In the genomic region with DNA sequence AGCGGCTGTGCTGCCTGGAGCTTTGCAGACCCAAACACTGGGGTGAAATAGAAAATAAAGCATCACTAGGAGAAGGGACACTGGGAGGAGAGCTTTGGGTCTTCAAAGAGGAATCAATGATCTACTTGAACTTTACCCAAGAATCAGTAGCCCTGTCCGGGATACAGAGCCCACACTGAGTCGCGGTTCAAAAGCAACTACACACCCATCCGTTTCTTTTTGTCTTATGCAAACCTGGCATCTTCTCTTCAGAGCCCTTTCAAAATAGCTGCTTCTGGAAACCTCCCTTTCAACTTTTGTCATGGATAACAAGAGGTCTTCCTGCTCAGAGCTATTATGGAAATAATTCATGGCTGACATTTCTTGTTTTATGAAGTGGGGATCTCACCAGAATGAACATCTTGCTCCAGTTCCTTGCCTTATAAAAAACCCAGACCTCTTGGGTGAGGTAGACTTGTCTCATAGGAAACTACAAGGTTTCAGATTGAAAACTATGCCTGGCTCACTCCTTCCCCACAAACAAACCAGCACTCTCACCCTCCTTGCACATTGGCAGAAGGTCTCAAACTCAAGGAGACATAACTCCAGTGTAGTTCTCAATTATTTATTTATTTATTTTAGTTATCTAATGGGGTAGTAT, we compare ENCODE assay signal across 12 cellular contexts.
DNase-seq lines count a peak whose midpoint lies in the region; ATAC-seq and TF ChIP-seq lines count a peak whose summit lies in the region.
"Had no signal": no experiment of that assay in that cellular context is flagged by ENCODE, and none has a peak within 500 bp of the region (broad histone marks: within the 10 kb centered on the region; RNA-seq: fewer than 3 reads in every experiment).

No MANE protein-coding gene starts in this region.

- peaks cover 38% of the 10 kb centered on the region for H3K79me2 ChIP-seq in MM.1S (ENCODE audit: low read length)

- peaks cover 50% of the 10 kb centered on the region for H3F3A ChIP-seq in MM.1S (ENCODE audit: insufficient read depth, low read length)

- H3K4me3 Mint-ChIP-seq in activated CD4-positive, alpha-beta T cell treated with anti-CD3 and anti-CD28 coated beads, Interleukin-2, amount 10 ng/mL, durations not matched to agents 24 days and 14 days, result peak overlapping the region; percentile 89
- H3K4me3 Mint-ChIP-seq in stimulated activated effector memory CD8-positive, alpha-beta T cell treated with anti-CD3 and anti-CD28 coated beads, Interleukin-12 subunit alpha, Interleukin-12 subunit beta, amount 100 ng/mL, for 72 hours, result peak overlapping the region; percentile 80

- H3K36me3 ChIP-seq in MM.1S (replicated peaks; ENCODE audit: insufficient read depth, low read length) (no peaks in the 10 kb centered on the region), H7 (replicated peaks; ENCODE audit: control insufficient read depth, insufficient read depth, low read length) (no peaks in the 10 kb centered on the region)
- no peaks in the 10 kb centered on the region for H3K36me3 ChIP-seq in effector memory CD4-positive, alpha-beta T cell (ENCODE audit: control insufficient read depth, insufficient read depth, low read length)
- H3K36me3 ChIP-seq: HAP-1, pancreas had no signal

- no peaks in the 10 kb centered on the region for H3K27me3 Mint-ChIP-seq in activated CD4-positive, alpha-beta T cell treated with anti-CD3 and anti-CD28 coated beads, Interleukin-2, amount 10 ng/mL, durations not matched to agents 24 days and 14 days

- ATAC-seq in stimulated activated effector memory CD8-positive, alpha-beta T cell treated with anti-CD3 and anti-CD28 coated beads, Interleukin-12 subunit alpha, Interleukin-12 subunit beta, amount 100 ng/mL, for 72 hours, result peak; percentile 45
- no peak for ATAC-seq in GM18909 (IDR thresholded peaks at IDR 0.05; ENCODE audit: poor library complexity, unreplicated experiment)

- peaks cover 5% of the 10 kb centered on the region for H3K36me3 Mint-ChIP-seq in activated CD4-positive, alpha-beta T cell treated with anti-CD3 and anti-CD28 coated beads, Interleukin-2, amount 10 ng/mL, durations not matched to agents 24 days and 14 days (ENCODE audit: low read depth)
- no peaks in the 10 kb centered on the region for H3K36me3 Mint-ChIP-seq in stimulated activated effector memory CD8-positive, alpha-beta T cell treated with anti-CD3 and anti-CD28 coated beads, Interleukin-12 subunit alpha, Interleukin-12 subunit beta, amount 100 ng/mL, for 72 hours

- peaks cover 44% of the 10 kb centered on the region for H3K4me1 ChIP-seq in MM.1S (ENCODE audit: low read length)
- H3K4me1 ChIP-seq in effector memory CD4-positive, alpha-beta T cell (ENCODE audit: control insufficient read depth, insufficient read depth, low read length, poor library complexity, severe bottlenecking), result peaks cover 51% of the 10 kb centered on the region
- H3K4me1 ChIP-seq: HAP-1, pancreas had no signal

- in situ Hi-C loops in GM13977 (cut with MboI; ENCODE audit: low pct_unique_long_range_greater_than_20kb, low sequenced_read_pairs, unreplicated experiment), result no loop called here

- H3K4me3 ChIP-seq in MM.1S (ENCODE audit: low read length) (peak overlapping the region; percentile 72), H7 (ENCODE audit: insufficient read depth, low read depth, low read length) (no peak overlapping the region)
- peak overlapping the region; percentile 77 for H3K4me3 ChIP-seq in effector memory CD4-positive, alpha-beta T cell (ENCODE audit: insufficient read depth, low read depth, low read length, poor library complexity, severe bottlenecking)
- H3K4me3 ChIP-seq: HAP-1 had no signal

- no peaks in the 10 kb centered on the region for H3K27me3 ChIP-seq in MM.1S (replicated peaks; ENCODE audit: insufficient read depth, low read length)
- no peaks in the 10 kb centered on the region for H3K27me3 ChIP-seq in effector memory CD4-positive, alpha-beta T cell (replicated peaks; ENCODE audit: control insufficient read depth, insufficient read depth, low read length, poor library complexity, severe bottlenecking)
- H3K27me3 ChIP-seq in H7 (ENCODE audit: control insufficient read depth, insufficient read depth, low read length), result no peaks in the 10 kb centered on the region
- H3K27me3 ChIP-seq: pancreas had no signal

- H3K4me2 ChIP-seq in MM.1S (ENCODE audit: low read depth, low read length), result peak overlapping the region; percentile 92

- peak overlapping the region; percentile 90 for H3K27ac Mint-ChIP-seq in activated CD4-positive, alpha-beta T cell treated with anti-CD3 and anti-CD28 coated beads, Interleukin-2, amount 10 ng/mL, durations not matched to agents 24 days and 14 days
- peak overlapping the region; percentile 84 for H3K27ac Mint-ChIP-seq in stimulated activated effector memory CD8-positive, alpha-beta T cell treated with anti-CD3 and anti-CD28 coated beads, Interleukin-12 subunit alpha, Interleukin-12 subunit beta, amount 100 ng/mL, for 72 hours

- peak overlapping the region; percentile 96 for H3K27ac ChIP-seq in MM.1S (ENCODE audit: low read length)
- H3K27ac ChIP-seq in effector memory CD4-positive, alpha-beta T cell (ENCODE audit: insufficient read depth, low read length, poor library complexity, severe bottlenecking), result peak overlapping the region; percentile 83
- H3K27ac ChIP-seq: pancreas had no signal

- intact Hi-C loops in activated CD4-positive, alpha-beta T cell treated with anti-CD3 and anti-CD28 coated beads, Interleukin-2, amount 10 ng/mL, durations not matched to agents 24 days and 14 days (cut with micrococcal nuclease), result loop anchor here (1.0 to 2.0 kb wide), 8 partner anchors 22 to 214 kb away; no protein-coding TSS in a partner anchor

- peak; percentile 74 for DNase-seq in activated CD4-positive, alpha-beta T cell treated with anti-CD3 and anti-CD28 coated beads, Interleukin-2, amount 10 ng/mL, durations not matched to agents 24 days and 14 days
- DNase-seq in activated CD4-positive, alpha-beta T cell treated with anti-CD3 and anti-CD28 coated beads for 1 hour, result no peak
- DNase-seq in MM.1S, result peak; percentile 37
- DNase-seq in effector memory CD4-positive, alpha-beta T cell, result no peak
- no peak for DNase-seq in stimulated activated effector memory CD8-positive, alpha-beta T cell treated with anti-CD3 and anti-CD28 coated beads, Interleukin-12 subunit alpha, Interleukin-12 subunit beta, amount 100 ng/mL, for 72 hours (ENCODE audit: low spot score in 2 of 2)
- no peak for DNase-seq in H7
- DNase-seq in GM13977 (ENCODE audit: low spot score), result no peak
- DNase-seq: EL, NCI-H226, pancreas had no signal

- H2AFZ ChIP-seq in MM.1S (ENCODE audit: low read length), result peak overlapping the region; percentile 78

- H3K4me1 Mint-ChIP-seq in activated CD4-positive, alpha-beta T cell treated with anti-CD3 and anti-CD28 coated beads, Interleukin-2, amount 10 ng/mL, durations not matched to agents 24 days and 14 days, result peaks cover 70% of the 10 kb centered on the region
- H3K4me1 Mint-ChIP-seq in stimulated activated effector memory CD8-positive, alpha-beta T cell treated with anti-CD3 and anti-CD28 coated beads, Interleukin-12 subunit alpha, Interleukin-12 subunit beta, amount 100 ng/mL, for 72 hours, result peaks cover 82% of the 10 kb centered on the region

- H3K9ac ChIP-seq in MM.1S (ENCODE audit: low read length), result peak overlapping the region; percentile 80

- H4K20me1 ChIP-seq in MM.1S (ENCODE audit: insufficient read depth, low read length), result no peaks in the 10 kb centered on the region

- no peaks in the 10 kb centered on the region for H3K9me3 ChIP-seq in MM.1S (replicated peaks; ENCODE audit: insufficient read depth, low read length)
- H3K9me3 ChIP-seq in effector memory CD4-positive, alpha-beta T cell (ENCODE audit: control insufficient read depth, low read length), result no peaks in the 10 kb centered on the region
- H3K9me3 ChIP-seq: HAP-1, pancreas had no signal

- no peaks in the 10 kb centered on the region for H3K9me2 ChIP-seq in MM.1S (replicated peaks; ENCODE audit: insufficient read depth, low read length)

- no peak for TF ChIP-seq CTCF in MM.1S (IDR thresholded peaks at IDR 0.05; ENCODE audit: low read length)
- no peak for TF ChIP-seq CTCF in GM13977 (IDR thresholded peaks at IDR 0.05; ENCODE audit: extremely low read depth, insufficient read depth, missing control alignments)

- H3K9me3 Mint-ChIP-seq in activated CD4-positive, alpha-beta T cell treated with anti-CD3 and anti-CD28 coated beads, Interleukin-2, amount 10 ng/mL, durations not matched to agents 24 days and 14 days, result no peaks in the 10 kb centered on the region
- H3K9me3 Mint-ChIP-seq in stimulated activated effector memory CD8-positive, alpha-beta T cell treated with anti-CD3 and anti-CD28 coated beads, Interleukin-12 subunit alpha, Interleukin-12 subunit beta, amount 100 ng/mL, for 72 hours, result no peaks in the 10 kb centered on the region

Comparison
In these comparisons a context has a peak if more than half of its experiments do, and no peak if none do; other contexts are left out.
1. DNase-seq: peak in activated CD4-positive, alpha-beta T cell treated with anti-CD3 and anti-CD28 coated beads, Interleukin-2, amount 10 ng/mL, durations not matched to agents 24 days and 14 days (single experiment) and MM.1S (single experiment); none in activated CD4-positive, alpha-beta T cell treated with anti-CD3 and anti-CD28 coated beads for 1 hour (single experiment), effector memory CD4-positive, alpha-beta T cell (0 of 3), stimulated activated effector memory CD8-positive, alpha-beta T cell treated with anti-CD3 and anti-CD28 coated beads, Interleukin-12 subunit alpha, Interleukin-12 subunit beta, amount 100 ng/mL, for 72 hours (0 of 2), H7 (single experiment) and GM13977 (single experiment).